Comparison of ENCODE assay signal across 8 cellular contexts in the genomic region with DNA sequence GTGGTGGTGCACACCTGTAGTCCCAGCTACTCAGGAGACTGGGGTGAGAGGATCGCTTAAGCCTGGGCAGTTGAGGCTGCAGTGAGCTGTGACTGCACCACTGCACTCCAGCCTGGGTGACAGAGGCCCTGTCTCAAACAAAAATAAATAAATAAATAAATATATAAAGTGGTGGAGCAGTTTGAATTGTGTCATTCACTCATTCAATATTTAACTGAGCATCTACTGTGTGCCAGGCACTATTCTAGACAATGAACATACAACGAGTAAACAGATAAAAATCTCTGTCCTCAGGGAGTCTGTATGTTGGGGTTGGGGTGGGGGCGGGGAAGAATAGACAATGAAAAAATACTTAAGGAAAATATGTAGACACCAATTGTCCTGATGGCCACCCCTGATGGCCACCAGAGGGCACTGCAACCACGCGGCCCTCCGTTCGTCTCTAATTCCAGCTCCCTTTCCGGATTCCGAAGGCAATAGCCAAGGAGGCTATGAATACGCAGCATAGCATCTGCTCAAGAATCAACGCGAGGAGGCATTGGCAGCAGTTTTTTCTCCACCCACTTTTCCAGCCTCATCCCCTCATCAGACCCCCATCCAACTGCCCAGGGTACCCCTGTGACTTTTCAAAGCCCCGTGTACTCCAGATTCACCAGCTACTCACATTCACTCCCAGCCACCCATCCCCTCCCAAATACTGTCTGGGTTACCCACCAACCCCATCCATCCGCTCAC. TPM values are rescaled to one million over a fixed set of nuclear protein-coding genes. Genes with fewer than 3 reads are reported as not detected.
DNase-seq lines count a peak whose midpoint lies in the region; ATAC-seq and TF ChIP-seq lines count a peak whose summit lies in the region.

No MANE protein-coding gene starts in this region.

- 14% methylated on average over 14 of the region's 14 CpGs for whole genome bisulfite sequencing in suprapubic skin

- DNase-seq in DMS153 (lab: John Stamatoyannopoulos, UW) (peak; percentile 66), LNCaP clone FGC (ENCODE audit: low read depth) (peak; percentile 86), RPMI8226 (peak; percentile 79), fibroblast of villous mesenchyme (ENCODE audit: low read depth) (peak; percentile 89), nucleus accumbens (lab: John Stamatoyannopoulos, UW) (peak in 29 of 56 donors; percentile 4 to 71 (median 19)), suprapubic skin (ENCODE audit: low spot score in 2 of 2) (peak; percentile 78 to 86)
- DNase-seq in activated effector memory CD4-positive, alpha-beta T cell treated with Interleukin-2 at 50 U/mL for 16 hours: peak; percentile 65

- TF ChIP-seq CTCF in LNCaP clone FGC (IDR thresholded peaks at IDR 0.05; ENCODE audit: control insufficient read depth, extremely low read depth, insufficient read depth) (peak; percentile 89), fibroblast of villous mesenchyme (IDR thresholded peaks at IDR 0.05; ENCODE audit: insufficient read depth, low read depth, low read length) (peak; percentile 83), suprapubic skin (IDR thresholded peaks at IDR 0.05) (peak; percentile 72 to 89)

- H3K9me3 ChIP-seq in suprapubic skin: no peaks in the 10 kb centered on the region

- no peak for TF ChIP-seq EP300 in suprapubic skin (IDR thresholded peaks at IDR 0.05)

- ATAC-seq in GM19397 (IDR thresholded peaks at IDR 0.05; ENCODE audit: unreplicated experiment): no peak

- H3K27me3 ChIP-seq in suprapubic skin: no peaks in the 10 kb centered on the region

- H3K27ac ChIP-seq in suprapubic skin: no peak overlapping the region

- peaks cover 2% of the 10 kb centered on the region for H3K4me1 ChIP-seq in suprapubic skin

- TF ChIP-seq POLR2A in suprapubic skin (IDR thresholded peaks at IDR 0.05): no peak

- H3K4me3 ChIP-seq in LNCaP clone FGC (ENCODE audit: low read depth, low read length) (no peak overlapping the region), fibroblast of villous mesenchyme (ENCODE audit: low read depth, low read length) (no peak overlapping the region), suprapubic skin (no peak overlapping the region)

- H3K36me3 ChIP-seq in suprapubic skin: no peaks in the 10 kb centered on the region

RNA-seq across cellular contexts. Expression of gene QPRT, which starts 21.4 kb away (rescaled TPM):
- total RNA-seq in fibroblast of villous mesenchyme (95.3 and 123 TPM in 2 replicates), suprapubic skin (1 to 10 TPM; 2.2 to 5.5 (median 3.5) TPM)

RNA-seq across cellular contexts. Expression of gene SPN, which starts 37.4 kb away (rescaled TPM):
- total RNA-seq in fibroblast of villous mesenchyme: not detected in 2 replicates
- total RNA-seq in suprapubic skin: 1 to 10 TPM; 2.2 to 6.3 (median 4.7) TPM

RNA-seq across cellular contexts. Expression of gene C16orf54, which starts 45.4 kb away (rescaled TPM):
- total RNA-seq in fibroblast of villous mesenchyme (not detected in 2 replicates), suprapubic skin (1 to 10 TPM in 1 of 4 donors, under 1 TPM in 1, not detected in 2; 0.34 to 1.1 TPM)

Comparison
In these comparisons a context has a peak if more than half of its experiments do, and no peak if none do; other contexts are left out.
1. DNase-seq: peak in every context shown above with its lines; median percentile 89 in fibroblast of villous mesenchyme; 86 in LNCaP clone FGC; 82 in suprapubic skin; 79 in RPMI8226; 66 in DMS153; 65 in activated effector memory CD4-positive, alpha-beta T cell treated with Interleukin-2 at 50 U/mL for 16 hours; 19 in nucleus accumbens.
2. RNA of gene QPRT, which starts 21.4 kb away (total RNA-seq): 95.3 to 123 TPM in fibroblast of villous mesenchyme; 2.2 to 5.5 TPM in suprapubic skin; every median in the first group is over 10 times any median in the second.
3. Peak in every context shown above with its lines, with median percentiles within 50 percentile points of each other: CTCF ChIP-seq.